In genomic region chr19:50414850-50415660, GRCh38 we compare ENCODE assay signal across 8 cellular contexts. TPM values are rescaled to one million over a fixed set of nuclear protein-coding genes. Genes with fewer than 3 reads are reported as not detected.
A peak's percentile ranks its signal among the peaks of the same experiment; 100 is the strongest.
DNase-seq lines count a peak whose midpoint lies in the region; ATAC-seq and TF ChIP-seq lines count a peak whose summit lies in the region.

No MANE protein-coding gene starts in this region.

- ATAC-seq in GM18867 (IDR thresholded peaks at IDR 0.05; ENCODE audit: unreplicated experiment) (peak; percentile 10), GM21717 (IDR thresholded peaks at IDR 0.05; ENCODE audit: unreplicated experiment) (no peak)

- 0 out of 2 replicates have a peak overlapping the region, but pooled peaks have one; percentile 33 for H3K27ac ChIP-seq in HUES64 (ENCODE audit: low read depth, low read length)

- no peak overlapping the region for H3K4me3 ChIP-seq in HUES64 (ENCODE audit: low read length)
- H3K4me3 ChIP-seq in WI38 (ENCODE audit: low read depth, low read length), result no peak overlapping the region

- peak; percentile 79 for TF ChIP-seq CTCF in WI38 (IDR thresholded peaks at IDR 0.05; ENCODE audit: low read depth, low read length)
- peak; percentile 72 for TF ChIP-seq CTCF in MCF 10A (IDR thresholded peaks at IDR 0.05; ENCODE audit: unreplicated experiment)

- no peaks in the 10 kb centered on the region for H3K36me3 Mint-ChIP-seq in MCF 10A (ENCODE audit: insufficient read depth, unreplicated experiment)

- H3K4me3 Mint-ChIP-seq in MCF 10A (ENCODE audit: unreplicated experiment), result no peak overlapping the region

- WGBS in HUES64, result 63% methylated on average over 39 of the region's 39 CpGs

- H3K9ac ChIP-seq in HUES64 (ENCODE audit: low read depth, low read length), result no peak overlapping the region; the same call in 1 of the 2 replicates

- POLR2A ChIA-PET in MCF 10A (lab: Yijun Ruan, JAX), result no interaction called here

- peaks cover 3% of the 10 kb centered on the region for H3K4me1 ChIP-seq in HUES64 (ENCODE audit: insufficient read depth, low read length)

- no TSS peak for BruUV-seq in MCF 10A (replicated peaks; lab: Mats Ljungman, UMichigan)

- H3K27me3 ChIP-seq in HUES64 (ENCODE audit: insufficient read depth, low read length), result peaks cover 21% of the 10 kb centered on the region

- DNase-seq in A172 (ENCODE audit: low spot score) (peak; percentile 22), MCF 10A (ENCODE audit: unreplicated experiment) (peak; percentile 53), islet precursor cell (peak; percentile 89)
- peak; percentile 81 for DNase-seq in stimulated activated CD4-positive, alpha-beta T cell treated with anti-CD3 and anti-CD28 coated beads, Interleukin-4, amount 100 ng/mL, for 1 hour

- peaks cover 15% of the 10 kb centered on the region for H3K27me3 Mint-ChIP-seq in MCF 10A (ENCODE audit: insufficient read depth, unreplicated experiment)

- H3K36me3 ChIP-seq in HUES64 (ENCODE audit: insufficient read depth, low read length), result peaks cover 28% of the 10 kb centered on the region

- H3K9me3 ChIP-seq in HUES64 (ENCODE audit: insufficient read depth, low read depth, low read length), result no peaks in the 10 kb centered on the region

- no peaks in the 10 kb centered on the region for H3K4me1 Mint-ChIP-seq in MCF 10A (ENCODE audit: insufficient read depth, unreplicated experiment)

- no peaks in the 10 kb centered on the region for H3K9me3 Mint-ChIP-seq in MCF 10A (ENCODE audit: unreplicated experiment)

- intact Hi-C loops in MCF 10A (cut with micrococcal nuclease), result loop anchor here (1.0 kb wide), 1 partner anchor 47 kb away; no protein-coding TSS in a partner anchor

- H3K27ac Mint-ChIP-seq in MCF 10A (ENCODE audit: low read depth, unreplicated experiment), result no peak overlapping the region

- CTCF ChIA-PET in MCF 10A (lab: Yijun Ruan, JAX), result interaction anchor here (0.6 to 1.2 kb wide), 3 partner anchors 15 to 288 kb away, joined by 3 read pairs; no protein-coding TSS in a partner anchor

RNA-seq across cellular contexts. Expression of gene SPIB, which starts 3.7 kb away (rescaled TPM):
- 0.07 and 0.14 TPM in 2 replicates for total RNA-seq in A172 (2014; rRNA removed; shearing (Covaris generic))
- polyA plus RNA-seq in HUES64 (2013, experiment 1 of 2), result 16.8 TPM
- polyA plus RNA-seq in HUES64 (2013, experiment 2 of 2), result 7.9 TPM
- total RNA-seq in MCF 10A (2022), result not detected in 2 replicates

RNA-seq across cellular contexts. Expression of gene MYBPC2, which starts 17.6 kb away (rescaled TPM):
- not detected in 2 replicates for total RNA-seq in A172 (2014; rRNA removed; shearing (Covaris generic))
- 0.75 TPM for polyA plus RNA-seq in HUES64 (2013, experiment 1 of 2)
- 0.95 TPM for polyA plus RNA-seq in HUES64 (2013, experiment 2 of 2)
- not detected in 2 replicates for total RNA-seq in MCF 10A (2022)

RNA-seq across cellular contexts. Expression of gene POLD1, which starts 30.9 kb away (rescaled TPM):
- 57.5 and 79.9 TPM in 2 replicates for total RNA-seq in A172 (2014; rRNA removed; shearing (Covaris generic))
- polyA plus RNA-seq in HUES64 (2013, experiment 1 of 2), result 71.8 TPM
- 72.6 TPM for polyA plus RNA-seq in HUES64 (2013, experiment 2 of 2)
- 18.9 and 31.9 TPM in 2 replicates for total RNA-seq in MCF 10A (2022)

RNA-seq across cellular contexts. Expression of gene NR1H2, which starts 38.8 kb away (rescaled TPM):
- total RNA-seq in A172 (2014; rRNA removed; shearing (Covaris generic)), result 96.8 and 97.3 TPM in 2 replicates
- 22.2 TPM for polyA plus RNA-seq in HUES64 (2013, experiment 1 of 2)
- 22.1 TPM for polyA plus RNA-seq in HUES64 (2013, experiment 2 of 2)
- total RNA-seq in MCF 10A (2022), result 62.0 and 65.7 TPM in 2 replicates

RNA-seq across cellular contexts. Expression of gene NAPSA, which starts 49.6 kb away (rescaled TPM):
- 0.07 and 0.16 TPM in 2 replicates for total RNA-seq in A172 (2014; rRNA removed; shearing (Covaris generic))
- not detected for polyA plus RNA-seq in HUES64 (2013, experiment 1 of 2)
- not detected for polyA plus RNA-seq in HUES64 (2013, experiment 2 of 2)
- 0.49 and 0.51 TPM in 2 replicates for total RNA-seq in MCF 10A (2022)

Comparison
In these comparisons a context has a peak if more than half of its experiments do, and no peak if none do; other contexts are left out.
1. DNase-seq: peak in every context shown above with its lines; median percentile 89 in islet precursor cell; 81 in stimulated activated CD4-positive, alpha-beta T cell treated with anti-CD3 and anti-CD28 coated beads, Interleukin-4, amount 100 ng/mL, for 1 hour; 53 in MCF 10A; 22 in A172.